In the genomic region with DNA sequence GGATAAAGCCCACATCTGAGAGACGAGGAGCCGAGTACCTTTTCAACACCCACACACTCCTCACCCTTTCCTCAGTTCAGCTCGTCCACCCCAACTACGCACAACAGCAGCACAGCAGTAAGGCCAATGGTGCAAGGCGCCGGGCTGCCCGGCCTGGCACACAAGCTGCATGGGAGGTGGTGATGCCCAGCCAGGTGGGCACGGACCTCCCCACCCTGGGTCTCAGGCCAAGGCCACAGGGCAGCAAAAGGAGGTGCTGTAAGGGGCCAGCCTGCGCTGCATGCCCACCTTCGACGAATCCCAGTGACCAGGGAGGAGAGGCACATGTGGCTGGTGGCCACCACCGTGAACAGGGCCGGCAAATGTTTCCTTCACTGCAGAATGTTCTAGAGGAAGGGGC, we compare ENCODE assay signal across 18 cellular contexts. TPM values are rescaled to one million over a fixed set of nuclear protein-coding genes. Genes with fewer than 3 reads are reported as not detected.
"Had no signal": no experiment of that assay in that cellular context is flagged by ENCODE, and none has a peak within 500 bp of the region (broad histone marks: within the 10 kb centered on the region; RNA-seq: fewer than 3 reads in every experiment).

No MANE protein-coding gene starts in this region.

- H3K27ac Mint-ChIP-seq: activated T-helper 2 cell treated with anti-CD3 and anti-CD28 coated beads, Interferon-gamma antibody, Interleukin-2, Interleukin-4, amounts not matched to agents 10 μg/mL and 5 μg/mL and 100 μg/mL, durations not matched to agents 14 hours and 24 hours and 36 hours; natural killer cell treated with Interleukin-12 subunit alpha and Interleukin-12 subunit beta and Interleukin-15 and Interleukin-18, amount 100 ng/mL, for 72 hours; type B pancreatic cell had no signal

- H3K9me3 ChIP-seq: colonic mucosa had no signal

- H3K36me3 ChIP-seq: colonic mucosa had no signal

- H3K36me3 Mint-ChIP-seq: brain; natural killer cell treated with Interleukin-12 subunit alpha and Interleukin-12 subunit beta and Interleukin-15 and Interleukin-18, amount 100 ng/mL, for 72 hours; type B pancreatic cell had no signal

- DNase-seq: activated CD4-positive, alpha-beta T cell treated with anti-CD3 and anti-CD28 coated beads, Interleukin-2, amount 50 U/mL, for 48 hours; activated CD4-positive, CD25-positive, alpha-beta regulatory T cell treated with anti-CD3 and anti-CD28 coated beads, Interleukin-2, amount 50 U/mL, for 72 hours; activated naive CD4-positive, alpha-beta T cell treated with Interleukin-2 at 50 U/mL for 16 hours; anterior cingulate cortex; caudate nucleus; colonic mucosa; erythroblast; occipital lobe; stimulated activated CD8-positive, alpha-beta memory T cell treated with anti-CD3 and anti-CD28 coated beads, Interleukin-4, amount 100 ng/mL, for 48 hours; stimulated activated naive CD4-positive, alpha-beta T cell; substantia nigra; SW 1271; T-helper 2 cell had no signal

- H3K9me3 Mint-ChIP-seq: activated T-helper 2 cell treated with anti-CD3 and anti-CD28 coated beads, Interferon-gamma antibody, Interleukin-2, Interleukin-4, amounts not matched to agents 10 μg/mL and 5 μg/mL and 100 μg/mL, durations not matched to agents 14 hours and 24 hours and 36 hours; brain; natural killer cell treated with Interleukin-12 subunit alpha and Interleukin-12 subunit beta and Interleukin-15 and Interleukin-18, amount 100 ng/mL, for 72 hours had no signal

- H3K4me3 Mint-ChIP-seq: brain; natural killer cell treated with Interleukin-12 subunit alpha and Interleukin-12 subunit beta and Interleukin-15 and Interleukin-18, amount 100 ng/mL, for 72 hours; type B pancreatic cell had no signal

- H3K27ac ChIP-seq: colonic mucosa, VCaP had no signal

- H3K4me3 ChIP-seq: colonic mucosa had no signal

- H3K27me3 ChIP-seq: colonic mucosa had no signal

- H3K4me1 ChIP-seq: colonic mucosa had no signal

RNA-seq across cellular contexts. Expression of a gene that starts 36.5 kb away (rescaled TPM):
- total RNA-seq: activated T-helper 2 cell treated with anti-CD3 and anti-CD28 coated beads, Interferon-gamma antibody, Interleukin-2, Interleukin-4, amounts not matched to agents 10 μg/mL and 5 μg/mL and 100 μg/mL, durations not matched to agents 14 hours and 24 hours and 36 hours; natural killer cell treated with Interleukin-12 subunit alpha and Interleukin-12 subunit beta and Interleukin-15 and Interleukin-18, amount 100 ng/mL, for 72 hours had no signal
